In the genomic region with DNA sequence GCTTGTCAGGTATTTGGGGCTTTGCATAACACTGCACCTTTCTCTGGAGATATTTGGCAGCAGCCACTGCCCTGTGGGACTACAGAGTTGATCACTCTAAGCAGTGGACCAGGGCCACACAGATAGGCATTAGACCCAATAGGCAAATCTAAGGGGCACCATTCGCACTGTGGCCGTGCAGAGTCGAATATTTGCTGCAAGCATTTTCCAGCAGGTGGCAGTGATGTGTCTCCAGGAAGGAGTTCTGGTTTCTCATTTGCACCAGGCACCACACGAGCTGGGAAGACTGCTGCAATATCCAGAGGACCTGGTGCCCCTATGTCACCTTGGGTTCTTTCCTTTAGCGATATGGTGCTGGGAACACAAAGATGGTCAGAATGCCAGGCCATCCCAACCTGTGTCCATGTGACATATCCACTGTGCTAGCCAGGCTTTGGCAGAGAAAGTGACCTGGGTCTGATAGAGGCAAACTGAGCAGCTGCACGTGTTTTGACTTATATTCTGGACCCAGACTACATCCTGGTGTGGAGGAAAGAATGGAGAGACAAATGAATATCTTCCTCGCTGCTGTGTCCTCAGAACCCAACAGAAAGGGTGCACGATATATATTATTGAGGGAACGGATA, we compare ENCODE assay signal across 1 cellular context.
TF ChIP-seq lines count a peak whose summit lies in the region.

No MANE protein-coding gene starts in this region.

TF ChIP-seq in HepG2, 621 proteins besides CTCF, POLR2A, EP300 and RAD21 (continued from another document):
- peak; percentile 66 for TF ChIP-seq TEAD3 (CRISPR knock-in tag; optimal IDR thresholded peaks at IDR 0.05; ENCODE audit: borderline replicate concordance)
- TF ChIP-seq, protein P1, sequence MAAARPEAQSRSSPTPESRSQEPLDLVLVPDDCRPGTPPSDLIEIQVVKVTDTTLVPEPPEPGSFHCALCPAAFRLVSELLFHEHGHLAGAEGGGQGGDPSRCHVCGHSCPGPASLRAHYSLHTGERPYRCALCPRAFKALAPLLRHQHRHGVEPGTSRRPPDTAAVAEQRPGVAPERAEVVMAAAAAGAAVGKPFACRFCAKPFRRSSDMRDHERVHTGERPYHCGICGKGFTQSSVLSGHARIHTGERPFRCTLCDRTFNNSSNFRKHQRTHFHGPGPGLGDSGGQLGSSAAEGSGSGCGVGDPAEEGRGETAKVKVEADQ (CRISPR knock-in tag; IDR thresholded peaks at IDR 0.05; ENCODE audit: borderline replicate concordance), result no peak
